Comparison of ENCODE assay signal across 7 cellular contexts in genomic region chr7:522071-522937, GRCh38. TPM values are rescaled to one million over a fixed set of nuclear protein-coding genes. Genes with fewer than 3 reads are reported as not detected.
DNase-seq lines count a peak whose midpoint lies in the region; ATAC-seq and TF ChIP-seq lines count a peak whose summit lies in the region.

No MANE protein-coding gene starts in this region.

- CTCF ChIA-PET in activated CD4-positive, alpha-beta T cell treated with anti-CD3 and anti-CD28 coated beads, Interleukin-2, amount 10 ng/mL, durations not matched to agents 7 days and 5 days (lab: Charles Lee), result no interaction called here

- DNase-seq in GM06990 (ENCODE audit: extremely low read depth, insufficient read length) (peak; percentile 74), germinal center (ENCODE audit: low spot score) (peak; percentile 62), occipital lobe (lab: John Stamatoyannopoulos, UW) (peak; percentile 16), NCI-H446 treated with DMSO at 0.1 percent for 48 hours (lab: John Stamatoyannopoulos, UW) (no peak)
- DNase-seq in activated CD4-positive, alpha-beta T cell treated with anti-CD3 and anti-CD28 coated beads, Interleukin-2, amount 10 ng/mL, durations not matched to agents 7 days and 5 days, result peak; percentile 21

- no peak for TF ChIP-seq CTCF in GM06990 (IDR thresholded peaks at IDR 0.05; ENCODE audit: insufficient read depth, low read length, poor library complexity, severe bottlenecking)

- peak overlapping the region; percentile 43 for H3K4me3 ChIP-seq in GM06990 (replicated peaks; ENCODE audit: low read depth, low read length)
- H3K4me3 ChIP-seq in HUES48 (ENCODE audit: low read depth, low read length), result peak overlapping the region; percentile 51

- no peak overlapping the region for H3K9ac ChIP-seq in HUES48 (ENCODE audit: low read depth, low read length)

- H3K4me3 Mint-ChIP-seq in activated CD4-positive, alpha-beta T cell treated with anti-CD3 and anti-CD28 coated beads, Interleukin-2, amount 10 ng/mL, durations not matched to agents 7 days and 5 days, result no peak overlapping the region

- H3K27ac Mint-ChIP-seq in activated CD4-positive, alpha-beta T cell treated with anti-CD3 and anti-CD28 coated beads, Interleukin-2, amount 10 ng/mL, durations not matched to agents 7 days and 5 days, result no peak overlapping the region

- peaks cover 9% of the 10 kb centered on the region for H3K4me1 Mint-ChIP-seq in activated CD4-positive, alpha-beta T cell treated with anti-CD3 and anti-CD28 coated beads, Interleukin-2, amount 10 ng/mL, durations not matched to agents 7 days and 5 days

- ATAC-seq in GM19463 (IDR thresholded peaks at IDR 0.05; ENCODE audit: unreplicated experiment), result no peak

- POLR2A ChIA-PET in activated CD4-positive, alpha-beta T cell treated with anti-CD3 and anti-CD28 coated beads, Interleukin-2, amount 10 ng/mL, durations not matched to agents 7 days and 5 days (lab: Charles Lee), result no interaction called here

- H3K36me3 ChIP-seq in GM06990 (ENCODE audit: control insufficient read depth, insufficient read depth, low read length), result no peaks in the 10 kb centered on the region
- no peaks in the 10 kb centered on the region for H3K36me3 ChIP-seq in HUES48 (ENCODE audit: control insufficient read depth, insufficient read depth, low read length)

- H3K27ac ChIP-seq in HUES48 (ENCODE audit: low read depth, low read length), result no peak overlapping the region

- no peaks in the 10 kb centered on the region for H3K9me3 ChIP-seq in HUES48 (ENCODE audit: control insufficient read depth, insufficient read depth, low read length)

- no peaks in the 10 kb centered on the region; the same call in 1 of the 2 replicates for H3K27me3 ChIP-seq in GM06990 (replicated peaks; ENCODE audit: control insufficient read depth, insufficient read depth, low read length)
- peaks cover 55% of the 10 kb centered on the region for H3K27me3 ChIP-seq in HUES48 (ENCODE audit: control insufficient read depth, insufficient read depth, low read length)

- no peaks in the 10 kb centered on the region for H3K36me3 Mint-ChIP-seq in activated CD4-positive, alpha-beta T cell treated with anti-CD3 and anti-CD28 coated beads, Interleukin-2, amount 10 ng/mL, durations not matched to agents 7 days and 5 days (ENCODE audit: low read depth)

- peaks cover 17% of the 10 kb centered on the region for H3K4me1 ChIP-seq in HUES48 (ENCODE audit: control insufficient read depth, insufficient read depth, low read length)

- H3K9me3 Mint-ChIP-seq in activated CD4-positive, alpha-beta T cell treated with anti-CD3 and anti-CD28 coated beads, Interleukin-2, amount 10 ng/mL, durations not matched to agents 7 days and 5 days, result no peaks in the 10 kb centered on the region

- H3K27me3 Mint-ChIP-seq in activated CD4-positive, alpha-beta T cell treated with anti-CD3 and anti-CD28 coated beads, Interleukin-2, amount 10 ng/mL, durations not matched to agents 7 days and 5 days, result peaks cover 46% of the 10 kb centered on the region

RNA-seq across cellular contexts. Expression of gene PDGFA, which starts 2.7 kb away (rescaled TPM):
- under 1 TPM; 0.37 to 0.46 TPM for total RNA-seq in activated CD4-positive, alpha-beta T cell treated with anti-CD3 and anti-CD28 coated beads, Interleukin-2, amount 10 ng/mL, durations not matched to agents 7 days and 5 days
- total RNA-seq in occipital lobe, result 32.4 TPM

Comparison
In these comparisons a context has a peak if more than half of its experiments do, and no peak if none do; other contexts are left out.
1. RNA of gene PDGFA, which starts 2.7 kb away (total RNA-seq): 32.4 TPM in occipital lobe (single experiment); 0.37 to 0.46 TPM in activated CD4-positive, alpha-beta T cell treated with anti-CD3 and anti-CD28 coated beads, Interleukin-2, amount 10 ng/mL, durations not matched to agents 7 days and 5 days; every median in the first group is over 10 times any median in the second.